8 cellular contexts compared by ENCODE assay signal in genomic region chr17:80891096-80892018, GRCh38.
DNase-seq lines count a peak whose midpoint lies in the region; ATAC-seq lines count a peak whose summit lies in the region.

No MANE protein-coding gene starts in this region.

- H3K36me3 Mint-ChIP-seq in activated naive CD8-positive, alpha-beta T cell treated with anti-CD3 and anti-CD28 coated beads, Interleukin-2, amount 50 U/mL, for 24 hours (ENCODE audit: low read depth), result peaks cover 57% of the 10 kb centered on the region

- H3K9me3 Mint-ChIP-seq in activated naive CD8-positive, alpha-beta T cell treated with anti-CD3 and anti-CD28 coated beads, Interleukin-2, amount 50 U/mL, for 24 hours, result no peaks in the 10 kb centered on the region

- intact Hi-C loops in left colon (cut with DNase I, micrococcal nuclease), result no loop called here

- H3K27me3 Mint-ChIP-seq in activated naive CD8-positive, alpha-beta T cell treated with anti-CD3 and anti-CD28 coated beads, Interleukin-2, amount 50 U/mL, for 24 hours, result no peaks in the 10 kb centered on the region

- peak overlapping the region; percentile 78 for H3K4me3 Mint-ChIP-seq in activated naive CD8-positive, alpha-beta T cell treated with anti-CD3 and anti-CD28 coated beads, Interleukin-2, amount 50 U/mL, for 24 hours

- H3K4me1 Mint-ChIP-seq in activated naive CD8-positive, alpha-beta T cell treated with anti-CD3 and anti-CD28 coated beads, Interleukin-2, amount 50 U/mL, for 24 hours, result peaks cover 69% of the 10 kb centered on the region

- DNase-seq in T-helper 1 cell, result peak; percentile 45 to 98 (median 65)
- peak; percentile 70 for DNase-seq in activated naive CD8-positive, alpha-beta T cell treated with anti-CD3 and anti-CD28 coated beads, Interleukin-2, amount 50 U/mL, for 24 hours
- peak in 1 of 2 donors; percentile 29 for DNase-seq in left colon
- peak; percentile 47 to 70 (median 50) for DNase-seq in stimulated activated CD4-positive, alpha-beta T cell treated with anti-CD3 and anti-CD28 coated beads, TNF-alpha, amount 100 ng/mL, for 4 hours (ENCODE audit: low read depth in 3 of 3)
- no peak for DNase-seq in NCI-H82 (lab: John Stamatoyannopoulos, UW)
- DNase-seq in cerebellar nuclear complex (lab: John Stamatoyannopoulos, UW), result no peak

- peak; percentile 35 for ATAC-seq in GM18861 (IDR thresholded peaks at IDR 0.05; ENCODE audit: unreplicated experiment)
- ATAC-seq in HG03354 (IDR thresholded peaks at IDR 0.05; ENCODE audit: poor library complexity, severe bottlenecking, unreplicated experiment), result peak; percentile 31
- ATAC-seq in activated naive CD8-positive, alpha-beta T cell treated with anti-CD3 and anti-CD28 coated beads, Interleukin-2, amount 50 U/mL, for 24 hours, result peak; percentile 73
- ATAC-seq in left colon, result peak; percentile 20

- H3K27ac Mint-ChIP-seq in activated naive CD8-positive, alpha-beta T cell treated with anti-CD3 and anti-CD28 coated beads, Interleukin-2, amount 50 U/mL, for 24 hours, result peak overlapping the region; percentile 99

Comparison
In these comparisons a context has a peak if more than half of its experiments do, and no peak if none do; other contexts are left out.
1. ATAC-seq: peak in every context shown above with its lines; median percentile 73 in activated naive CD8-positive, alpha-beta T cell treated with anti-CD3 and anti-CD28 coated beads, Interleukin-2, amount 50 U/mL, for 24 hours; 35 in GM18861; 31 in HG03354; 20 in left colon.
2. DNase-seq: peak in T-helper 1 cell (5 of 5), activated naive CD8-positive, alpha-beta T cell treated with anti-CD3 and anti-CD28 coated beads, Interleukin-2, amount 50 U/mL, for 24 hours (single experiment) and stimulated activated CD4-positive, alpha-beta T cell treated with anti-CD3 and anti-CD28 coated beads, TNF-alpha, amount 100 ng/mL, for 4 hours (3 of 3); none in NCI-H82 (single experiment) and cerebellar nuclear complex (0 of 2).